2 cellular contexts compared by ENCODE assay signal in the genomic region with DNA sequence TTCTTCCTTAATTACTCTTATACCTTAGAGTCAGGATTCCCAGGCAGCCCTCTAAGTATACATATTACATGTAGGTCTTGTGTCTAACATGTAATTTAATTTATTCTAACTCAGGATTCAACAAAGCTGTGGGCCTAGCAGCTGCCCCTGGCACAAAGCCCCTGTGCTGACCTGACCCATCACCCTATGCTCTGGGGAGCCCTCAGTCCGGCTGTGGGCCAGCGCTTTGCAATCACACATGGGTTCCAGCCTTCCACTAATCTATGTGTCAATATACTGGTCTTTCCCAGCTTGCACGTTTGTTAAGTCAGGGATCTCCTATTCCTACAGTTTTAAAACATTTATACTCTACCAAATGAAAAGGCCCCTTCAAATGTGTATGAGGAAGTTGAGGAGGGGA.
TF ChIP-seq lines count a peak whose summit lies in the region.

No MANE protein-coding gene starts in this region.

TF ChIP-seq in SK-N-SH, 30 proteins besides CTCF, POLR2A, EP300 and RAD21 (continued from another document):
- TF ChIP-seq, protein P1, sequence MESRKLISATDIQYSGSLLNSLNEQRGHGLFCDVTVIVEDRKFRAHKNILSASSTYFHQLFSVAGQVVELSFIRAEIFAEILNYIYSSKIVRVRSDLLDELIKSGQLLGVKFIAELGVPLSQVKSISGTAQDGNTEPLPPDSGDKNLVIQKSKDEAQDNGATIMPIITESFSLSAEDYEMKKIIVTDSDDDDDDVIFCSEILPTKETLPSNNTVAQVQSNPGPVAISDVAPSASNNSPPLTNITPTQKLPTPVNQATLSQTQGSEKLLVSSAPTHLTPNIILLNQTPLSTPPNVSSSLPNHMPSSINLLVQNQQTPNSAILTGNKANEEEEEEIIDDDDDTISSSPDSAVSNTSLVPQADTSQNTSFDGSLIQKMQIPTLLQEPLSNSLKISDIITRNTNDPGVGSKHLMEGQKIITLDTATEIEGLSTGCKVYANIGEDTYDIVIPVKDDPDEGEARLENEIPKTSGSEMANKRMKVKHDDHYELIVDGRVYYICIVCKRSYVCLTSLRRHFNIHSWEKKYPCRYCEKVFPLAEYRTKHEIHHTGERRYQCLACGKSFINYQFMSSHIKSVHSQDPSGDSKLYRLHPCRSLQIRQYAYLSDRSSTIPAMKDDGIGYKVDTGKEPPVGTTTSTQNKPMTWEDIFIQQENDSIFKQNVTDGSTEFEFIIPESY (IDR thresholded peaks at IDR 0.05; ENCODE audit: borderline replicate concordance, low read depth): no peak
- TF ChIP-seq SIN3A (IDR thresholded peaks at IDR 0.05; ENCODE audit: borderline replicate concordance, low read depth, low read length) (no peak), YY1 (IDR thresholded peaks at IDR 0.05; ENCODE audit: low read depth) (no peak), RCOR1 (IDR thresholded peaks at IDR 0.05; ENCODE audit: low read length) (no peak), TCF12 (IDR thresholded peaks at IDR 0.05) (no peak), GABPA (IDR thresholded peaks at IDR 0.05; ENCODE audit: low read depth) (no peak), FOXJ3 (CRISPR knock-in tag; IDR thresholded peaks at IDR 0.05) (no peak)
- TF ChIP-seq, protein P2, sequence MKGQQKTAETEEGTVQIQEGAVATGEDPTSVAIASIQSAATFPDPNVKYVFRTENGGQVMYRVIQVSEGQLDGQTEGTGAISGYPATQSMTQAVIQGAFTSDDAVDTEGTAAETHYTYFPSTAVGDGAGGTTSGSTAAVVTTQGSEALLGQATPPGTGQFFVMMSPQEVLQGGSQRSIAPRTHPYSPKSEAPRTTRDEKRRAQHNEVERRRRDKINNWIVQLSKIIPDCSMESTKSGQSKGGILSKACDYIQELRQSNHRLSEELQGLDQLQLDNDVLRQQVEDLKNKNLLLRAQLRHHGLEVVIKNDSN (IDR thresholded peaks at IDR 0.05; ENCODE audit: borderline replicate concordance, low read depth): no peak
- TF ChIP-seq, protein P3, sequence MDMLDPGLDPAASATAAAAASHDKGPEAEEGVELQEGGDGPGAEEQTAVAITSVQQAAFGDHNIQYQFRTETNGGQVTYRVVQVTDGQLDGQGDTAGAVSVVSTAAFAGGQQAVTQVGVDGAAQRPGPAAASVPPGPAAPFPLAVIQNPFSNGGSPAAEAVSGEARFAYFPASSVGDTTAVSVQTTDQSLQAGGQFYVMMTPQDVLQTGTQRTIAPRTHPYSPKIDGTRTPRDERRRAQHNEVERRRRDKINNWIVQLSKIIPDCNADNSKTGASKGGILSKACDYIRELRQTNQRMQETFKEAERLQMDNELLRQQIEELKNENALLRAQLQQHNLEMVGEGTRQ (IDR thresholded peaks at IDR 0.05; ENCODE audit: borderline replicate concordance, low read depth, low read length): no peak

TF ChIP-seq in SK-N-SH treated with all-trans-retinoic acid at 6 μM for 48 hours, 23 proteins besides CTCF, POLR2A, EP300 and RAD21 (continued from another document):
- TF ChIP-seq, protein P4, sequence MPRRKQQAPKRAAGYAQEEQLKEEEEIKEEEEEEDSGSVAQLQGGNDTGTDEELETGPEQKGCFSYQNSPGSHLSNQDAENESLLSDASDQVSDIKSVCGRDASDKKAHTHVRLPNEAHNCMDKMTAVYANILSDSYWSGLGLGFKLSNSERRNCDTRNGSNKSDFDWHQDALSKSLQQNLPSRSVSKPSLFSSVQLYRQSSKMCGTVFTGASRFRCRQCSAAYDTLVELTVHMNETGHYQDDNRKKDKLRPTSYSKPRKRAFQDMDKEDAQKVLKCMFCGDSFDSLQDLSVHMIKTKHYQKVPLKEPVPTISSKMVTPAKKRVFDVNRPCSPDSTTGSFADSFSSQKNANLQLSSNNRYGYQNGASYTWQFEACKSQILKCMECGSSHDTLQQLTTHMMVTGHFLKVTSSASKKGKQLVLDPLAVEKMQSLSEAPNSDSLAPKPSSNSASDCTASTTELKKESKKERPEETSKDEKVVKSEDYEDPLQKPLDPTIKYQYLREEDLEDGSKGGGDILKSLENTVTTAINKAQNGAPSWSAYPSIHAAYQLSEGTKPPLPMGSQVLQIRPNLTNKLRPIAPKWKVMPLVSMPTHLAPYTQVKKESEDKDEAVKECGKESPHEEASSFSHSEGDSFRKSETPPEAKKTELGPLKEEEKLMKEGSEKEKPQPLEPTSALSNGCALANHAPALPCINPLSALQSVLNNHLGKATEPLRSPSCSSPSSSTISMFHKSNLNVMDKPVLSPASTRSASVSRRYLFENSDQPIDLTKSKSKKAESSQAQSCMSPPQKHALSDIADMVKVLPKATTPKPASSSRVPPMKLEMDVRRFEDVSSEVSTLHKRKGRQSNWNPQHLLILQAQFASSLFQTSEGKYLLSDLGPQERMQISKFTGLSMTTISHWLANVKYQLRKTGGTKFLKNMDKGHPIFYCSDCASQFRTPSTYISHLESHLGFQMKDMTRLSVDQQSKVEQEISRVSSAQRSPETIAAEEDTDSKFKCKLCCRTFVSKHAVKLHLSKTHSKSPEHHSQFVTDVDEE (CRISPR knock-in tag; IDR thresholded peaks at IDR 0.05): no peak
- no peak for TF ChIP-seq ISL1 (CRISPR knock-in tag; IDR thresholded peaks at IDR 0.05)
- TF ChIP-seq RARB (CRISPR knock-in tag; IDR thresholded peaks at IDR 0.05): no peak
- no peak for TF ChIP-seq ARNTL (CRISPR knock-in tag; IDR thresholded peaks at IDR 0.05; ENCODE audit: borderline replicate concordance, low read depth)
- TF ChIP-seq ZC3H10 (CRISPR knock-in tag; IDR thresholded peaks at IDR 0.05): no peak
- TF ChIP-seq TOX (CRISPR knock-in tag; IDR thresholded peaks at IDR 0.05; ENCODE audit: borderline replicate concordance): no peak
- no peak for TF ChIP-seq ZNF565 (CRISPR knock-in tag; conservative IDR thresholded peaks at IDR 0.05; ENCODE audit: low read depth)
- TF ChIP-seq CSDC2 (CRISPR knock-in tag; IDR thresholded peaks at IDR 0.05): no peak
- TF ChIP-seq, protein P5, sequence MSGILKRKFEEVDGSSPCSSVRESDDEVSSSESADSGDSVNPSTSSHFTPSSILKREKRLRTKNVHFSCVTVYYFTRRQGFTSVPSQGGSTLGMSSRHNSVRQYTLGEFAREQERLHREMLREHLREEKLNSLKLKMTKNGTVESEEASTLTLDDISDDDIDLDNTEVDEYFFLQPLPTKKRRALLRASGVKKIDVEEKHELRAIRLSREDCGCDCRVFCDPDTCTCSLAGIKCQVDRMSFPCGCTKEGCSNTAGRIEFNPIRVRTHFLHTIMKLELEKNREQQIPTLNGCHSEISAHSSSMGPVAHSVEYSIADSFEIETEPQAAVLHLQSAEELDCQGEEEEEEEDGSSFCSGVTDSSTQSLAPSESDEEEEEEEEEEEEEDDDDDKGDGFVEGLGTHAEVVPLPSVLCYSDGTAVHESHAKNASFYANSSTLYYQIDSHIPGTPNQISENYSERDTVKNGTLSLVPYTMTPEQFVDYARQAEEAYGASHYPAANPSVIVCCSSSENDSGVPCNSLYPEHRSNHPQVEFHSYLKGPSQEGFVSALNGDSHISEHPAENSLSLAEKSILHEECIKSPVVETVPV (CRISPR knock-in tag; IDR thresholded peaks at IDR 0.05): no peak
- TF ChIP-seq, protein P6, sequence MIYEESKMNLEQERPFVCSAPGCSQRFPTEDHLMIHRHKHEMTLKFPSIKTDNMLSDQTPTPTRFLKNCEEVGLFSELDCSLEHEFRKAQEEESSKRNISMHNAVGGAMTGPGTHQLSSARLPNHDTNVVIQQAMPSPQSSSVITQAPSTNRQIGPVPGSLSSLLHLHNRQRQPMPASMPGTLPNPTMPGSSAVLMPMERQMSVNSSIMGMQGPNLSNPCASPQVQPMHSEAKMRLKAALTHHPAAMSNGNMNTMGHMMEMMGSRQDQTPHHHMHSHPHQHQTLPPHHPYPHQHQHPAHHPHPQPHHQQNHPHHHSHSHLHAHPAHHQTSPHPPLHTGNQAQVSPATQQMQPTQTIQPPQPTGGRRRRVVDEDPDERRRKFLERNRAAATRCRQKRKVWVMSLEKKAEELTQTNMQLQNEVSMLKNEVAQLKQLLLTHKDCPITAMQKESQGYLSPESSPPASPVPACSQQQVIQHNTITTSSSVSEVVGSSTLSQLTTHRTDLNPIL (CRISPR knock-in tag; IDR thresholded peaks at IDR 0.05; ENCODE audit: low read depth): no peak
- no peak for TF ChIP-seq ESRRG (CRISPR knock-in tag; IDR thresholded peaks at IDR 0.05)
- no peak for TF ChIP-seq ZNF8 (CRISPR knock-in tag; IDR thresholded peaks at IDR 0.05)
